In genomic region chr15:77693576-77693975, GRCh38 we compare ENCODE assay signal across 20 cellular contexts.
DNase-seq lines count a peak whose midpoint lies in the region; ATAC-seq and TF ChIP-seq lines count a peak whose summit lies in the region.
"Had no signal": no experiment of that assay in that cellular context is flagged by ENCODE, and none has a peak within 500 bp of the region (broad histone marks: within the 10 kb centered on the region; RNA-seq: fewer than 3 reads in every experiment).

No MANE protein-coding gene starts in this region.

- no peak overlapping the region for H3K4me3 Mint-ChIP-seq in neural progenitor cell
- H3K4me3 Mint-ChIP-seq in stimulated activated naive B cell treated with anti-CD40 and anti-IgM and Interleukin-4, amounts not matched to agents 10 μg/mL and 1 μg/mL and 100 μg/mL, for 72 hours = no peak overlapping the region
- H3K4me3 Mint-ChIP-seq: CD14-positive monocyte; CD4-positive, alpha-beta T cell; CD8-positive, alpha-beta memory T cell; GM23338; H9 had no signal

- no peak overlapping the region for H2AFZ ChIP-seq in neural progenitor cell (replicated peaks)
- H2AFZ ChIP-seq: GM23338 had no signal

- H3K9ac ChIP-seq in neural progenitor cell = no peak overlapping the region
- H3K9ac ChIP-seq: BLaER1 treated with 17β-estradiol and CSF1 and Interleukin-3, amounts not matched to agents 10 nM and 100 nM had no signal

- peaks cover 8% of the 10 kb centered on the region for H3K27me3 Mint-ChIP-seq in neural progenitor cell (ENCODE audit: insufficient read depth, low read depth)
- H3K27me3 Mint-ChIP-seq in stimulated activated naive B cell treated with anti-CD40 and anti-IgM and Interleukin-4, amounts not matched to agents 10 μg/mL and 1 μg/mL and 100 μg/mL, for 72 hours = peaks cover 52 to 64% of the 10 kb centered on the region in 2 donors

- H3K9me3 Mint-ChIP-seq in neural progenitor cell = no peaks in the 10 kb centered on the region
- H3K9me3 Mint-ChIP-seq in stimulated activated naive B cell treated with anti-CD40 and anti-IgM and Interleukin-4, amounts not matched to agents 10 μg/mL and 1 μg/mL and 100 μg/mL, for 72 hours = no peaks in the 10 kb centered on the region
- H3K9me3 Mint-ChIP-seq: CD4-positive, alpha-beta T cell; CD8-positive, alpha-beta memory T cell; GM23338; H9 had no signal

- TF ChIP-seq CTCF in dorsolateral prefrontal cortex (IDR thresholded peaks at IDR 0.05 in 54 of 56, conservative IDR thresholded peaks at IDR 0.05 in 2 of 56; ENCODE audit: low read depth in 1 of 56, partially characterized antibody in 56 of 56) = no peak
- TF ChIP-seq CTCF in neural progenitor cell (IDR thresholded peaks at IDR 0.05) = no peak

- H3K4me3 ChIP-seq in dorsolateral prefrontal cortex (peak overlapping the region in 3 of 59 donors; percentile 16 to 35 (median 27)), neural progenitor cell (no peak overlapping the region)
- H3K4me3 ChIP-seq: BLaER1 treated with 17β-estradiol and CSF1 and Interleukin-3, amounts not matched to agents 10 nM and 100 nM; GM23338 had no signal

- no peaks in the 10 kb centered on the region for H4K20me1 ChIP-seq in neural progenitor cell (ENCODE audit: low read depth)

- peaks cover 1% of the 10 kb centered on the region for H3K4me1 ChIP-seq in neural progenitor cell

- H3K4me1 Mint-ChIP-seq in neural progenitor cell = peaks cover 8% of the 10 kb centered on the region
- no peaks in the 10 kb centered on the region for H3K4me1 Mint-ChIP-seq in stimulated activated naive B cell treated with anti-CD40 and anti-IgM and Interleukin-4, amounts not matched to agents 10 μg/mL and 1 μg/mL and 100 μg/mL, for 72 hours
- H3K4me1 Mint-ChIP-seq: CD14-positive monocyte; CD8-positive, alpha-beta memory T cell had no signal

- H3K27me3 ChIP-seq in dorsolateral prefrontal cortex (peaks cover 0 to 17% (median 0%) of the 10 kb centered on the region in 45 donors), neural progenitor cell (no peaks in the 10 kb centered on the region)
- H3K27me3 ChIP-seq: BE2C; BLaER1 treated with 17β-estradiol and CSF1 and Interleukin-3, amounts not matched to agents 10 nM and 100 nM had no signal

- H3F3A ChIP-seq in neural progenitor cell (ENCODE audit: low read depth) = no peaks in the 10 kb centered on the region

- H3K9me3 ChIP-seq in neural progenitor cell (ENCODE audit: low read depth) = no peaks in the 10 kb centered on the region
- H3K9me3 ChIP-seq: BE2C; BLaER1 treated with 17β-estradiol and CSF1 and Interleukin-3, amounts not matched to agents 10 nM and 100 nM had no signal

- H3K36me3 Mint-ChIP-seq in neural progenitor cell = no peaks in the 10 kb centered on the region
- H3K36me3 Mint-ChIP-seq in stimulated activated naive B cell treated with anti-CD40 and anti-IgM and Interleukin-4, amounts not matched to agents 10 μg/mL and 1 μg/mL and 100 μg/mL, for 72 hours = no peaks in the 10 kb centered on the region
- H3K36me3 Mint-ChIP-seq: CD14-positive monocyte had no signal

- H3K27ac Mint-ChIP-seq in neural progenitor cell = peak overlapping the region; percentile 4
- H3K27ac Mint-ChIP-seq in stimulated activated naive B cell treated with anti-CD40 and anti-IgM and Interleukin-4, amounts not matched to agents 10 μg/mL and 1 μg/mL and 100 μg/mL, for 72 hours = no peak overlapping the region
- H3K27ac Mint-ChIP-seq: CD14-positive monocyte; CD4-positive, alpha-beta T cell; CD8-positive, alpha-beta memory T cell; GM23338 had no signal

- no peak overlapping the region for H3K4me2 ChIP-seq in neural progenitor cell
- H3K4me2 ChIP-seq: BLaER1 treated with 17β-estradiol and CSF1 and Interleukin-3, amounts not matched to agents 10 nM and 100 nM; GM23338 had no signal

- H3K79me2 ChIP-seq in neural progenitor cell (ENCODE audit: low read depth) = no peaks in the 10 kb centered on the region

- H3K36me3 ChIP-seq in neural progenitor cell = no peaks in the 10 kb centered on the region
- H3K36me3 ChIP-seq: BE2C; BLaER1 treated with 17β-estradiol and CSF1 and Interleukin-3, amounts not matched to agents 10 nM and 100 nM had no signal

- intact Hi-C loops in dorsolateral prefrontal cortex (cut with DNase I) = no loop called here

- DNase-seq in Ammon's horn (ENCODE audit: low spot score) (peak; percentile 18), dorsolateral prefrontal cortex (peak in 3 of 10 donors; percentile 47 to 58 (median 53)), neural progenitor cell (ENCODE audit: low spot score) (no peak)
- DNase-seq in stimulated activated naive B cell treated with anti-CD40 and anti-IgM and Interleukin-4, amounts not matched to agents 10 μg/mL and 1 μg/mL and 100 μg/mL, for 72 hours = no peak
- DNase-seq: BE2C; Calu3; CD4-positive, alpha-beta T cell; CD8-positive, alpha-beta memory T cell; COR-L47; DMS53; DMS79 treated with DMSO at 0.1 percent for 48 hours; GF-D8; H9 had no signal

- H3K27ac ChIP-seq in dorsolateral prefrontal cortex (peak overlapping the region in 30 of 59 donors; percentile 9 to 93 (median 56)), neural progenitor cell (no peak overlapping the region)
- H3K27ac ChIP-seq: 22Rv1; BLaER1 treated with 17β-estradiol and CSF1 and Interleukin-3, amounts not matched to agents 10 nM and 100 nM had no signal

- ATAC-seq in GM19395 (IDR thresholded peaks at IDR 0.05; ENCODE audit: unreplicated experiment) (no peak), HG03460 (IDR thresholded peaks at IDR 0.05; ENCODE audit: unreplicated experiment) (no peak)
- ATAC-seq in stimulated activated naive B cell treated with anti-CD40 and anti-IgM and Interleukin-4, amounts not matched to agents 10 μg/mL and 1 μg/mL and 100 μg/mL, for 72 hours (replicated peaks) = no peak
- ATAC-seq: GM23338, HCT116 had no signal
